In genomic region chr11:36733721-36734120, GRCh38 we compare ENCODE assay signal across 2 cellular contexts.
A peak's percentile ranks its signal among the peaks of the same experiment; 100 is the strongest.
DNase-seq lines count a peak whose midpoint lies in the region; TF ChIP-seq lines count a peak whose summit lies in the region.
"Not testable (repeated sequence)": the region's sequence is repeated elsewhere in the genome, so short reads cannot be mapped to it uniquely, and the experiment has no call there.

No MANE protein-coding gene starts in this region.

- H3K27ac ChIP-seq in esophagus muscularis mucosa (replicated peaks in 1 of 4) = not testable (repeated sequence)

- H3K27me3 ChIP-seq in esophagus muscularis mucosa = not testable (repeated sequence)

- TF ChIP-seq POLR2A in esophagus muscularis mucosa (IDR thresholded peaks at IDR 0.05; ENCODE audit: low read depth) = not testable (repeated sequence)

- H3K36me3 Mint-ChIP-seq in dendritic cell treated with granulocyte-macrophage colony-stimulating factor and Interleukin-4, amounts not matched to agents 40 ng/mL and 50 ng/mL, for 4 days (ENCODE audit: low read depth) = not testable (repeated sequence)

- intact Hi-C loops in dendritic cell treated with granulocyte-macrophage colony-stimulating factor and Interleukin-4, amounts not matched to agents 40 ng/mL and 50 ng/mL, for 4 days (cut with micrococcal nuclease); esophagus muscularis mucosa (cut with DNase I): not testable (repeated sequence)

- peaks cover 26% of the 10 kb centered on the region for H3K27me3 Mint-ChIP-seq in dendritic cell treated with granulocyte-macrophage colony-stimulating factor and Interleukin-4, amounts not matched to agents 40 ng/mL and 50 ng/mL, for 4 days

- WGBS in esophagus muscularis mucosa = 90% methylated on average over 10 of the region's 10 CpGs

- TF ChIP-seq CTCF in esophagus muscularis mucosa (IDR thresholded peaks at IDR 0.05) = not testable (repeated sequence)

- peak overlapping the region; percentile 34 for H3K27ac Mint-ChIP-seq in dendritic cell treated with granulocyte-macrophage colony-stimulating factor and Interleukin-4, amounts not matched to agents 40 ng/mL and 50 ng/mL, for 4 days

- not testable (repeated sequence) for H3K36me3 ChIP-seq in esophagus muscularis mucosa

- not testable (repeated sequence) for H3K4me3 ChIP-seq in esophagus muscularis mucosa

- H3K9me3 ChIP-seq in esophagus muscularis mucosa = not testable (repeated sequence)

- H3K4me1 Mint-ChIP-seq in dendritic cell treated with granulocyte-macrophage colony-stimulating factor and Interleukin-4, amounts not matched to agents 40 ng/mL and 50 ng/mL, for 4 days (ENCODE audit: low read depth) = not testable (repeated sequence)

- not testable (repeated sequence) for TF ChIP-seq EP300 in esophagus muscularis mucosa (IDR thresholded peaks at IDR 0.05)

- not testable (repeated sequence) for H3K4me1 ChIP-seq in esophagus muscularis mucosa

- DNase-seq in esophagus muscularis mucosa (ENCODE audit: extremely low spot score) = peak; percentile 39

- not testable (repeated sequence) for H3K9me3 Mint-ChIP-seq in dendritic cell treated with granulocyte-macrophage colony-stimulating factor and Interleukin-4, amounts not matched to agents 40 ng/mL and 50 ng/mL, for 4 days

- H3K4me3 Mint-ChIP-seq in dendritic cell treated with granulocyte-macrophage colony-stimulating factor and Interleukin-4, amounts not matched to agents 40 ng/mL and 50 ng/mL, for 4 days = not testable (repeated sequence)
